In the genomic region with DNA sequence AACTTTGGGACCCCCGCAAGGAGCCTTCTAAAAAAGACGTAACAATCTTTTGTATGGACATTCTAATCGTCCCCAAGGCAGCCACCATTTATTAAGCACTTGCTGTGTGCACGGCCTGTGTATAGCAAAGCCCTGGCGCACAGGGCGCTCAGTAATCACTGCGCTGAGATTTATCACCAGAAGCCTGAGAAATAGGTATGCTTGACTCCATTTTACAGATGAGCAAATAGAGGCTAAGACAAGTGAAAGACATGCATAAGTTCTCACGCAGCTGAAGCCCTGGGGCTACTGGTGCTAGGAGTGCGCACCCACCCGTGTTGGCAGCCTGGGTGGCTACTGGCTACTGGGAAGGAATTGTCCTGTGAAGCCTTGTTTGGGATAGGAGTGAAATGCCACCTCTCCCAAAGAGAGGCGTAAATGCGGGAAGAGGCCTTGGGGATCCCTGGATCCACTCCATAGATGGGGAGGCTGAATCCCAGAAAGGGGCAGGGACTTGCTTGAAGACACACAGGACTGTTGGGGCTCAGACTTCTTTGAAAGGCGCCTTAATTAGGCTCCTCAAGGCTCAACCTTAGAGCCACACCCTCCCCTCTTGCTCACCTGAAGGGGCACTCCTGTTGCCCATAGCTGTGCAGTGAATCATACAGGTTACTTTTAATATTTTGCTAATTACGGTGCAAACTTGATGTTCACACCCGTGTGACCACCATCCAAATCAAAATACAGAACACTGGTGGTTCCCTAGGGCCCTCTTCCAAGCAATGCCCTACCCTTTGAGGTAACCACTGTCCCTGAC, we compare ENCODE assay signal across 8 cellular contexts. TPM values are rescaled to one million over a fixed set of nuclear protein-coding genes. Genes with fewer than 3 reads are reported as not detected.
DNase-seq lines count a peak whose midpoint lies in the region; ATAC-seq lines count a peak whose summit lies in the region.

No MANE protein-coding gene starts in this region.

- H3K4me1 Mint-ChIP-seq in naive B cell: peaks cover 18 to 38% (median 35%) of the 10 kb centered on the region in 3 donors

- no peaks in the 10 kb centered on the region for H3K9me3 Mint-ChIP-seq in naive B cell

- H3K36me3 ChIP-seq in HUES48 (ENCODE audit: control insufficient read depth, insufficient read depth, low read length): no peaks in the 10 kb centered on the region

- H3K27ac ChIP-seq in HUES48 (ENCODE audit: low read depth, low read length) (peak overlapping the region; percentile 72), cingulate gyrus (ENCODE audit: low read depth, low read length) (peak overlapping the region; percentile 88)

- ATAC-seq in GM18511 (IDR thresholded peaks at IDR 0.05; ENCODE audit: unreplicated experiment) (peak; percentile 7), naive B cell (ENCODE audit: low read depth in 2 of 2) (peak in 1 of 2 donors; percentile 3), HG02623 (IDR thresholded peaks at IDR 0.05; ENCODE audit: unreplicated experiment) (no peak)

- H3K27ac Mint-ChIP-seq in naive B cell: peak overlapping the region; percentile 59 to 93 (median 88)

- no peak for DNase-seq in naive B cell
- DNase-seq in midbrain (lab: John Stamatoyannopoulos, UW): no peak
- DNase-seq in stimulated activated CD8-positive, alpha-beta memory T cell treated with anti-CD3 and anti-CD28 coated beads, Interleukin-4, amount 100 ng/mL, for 48 hours: no peak
- DNase-seq in SHP77 treated with DMSO at 0.1 percent for 48 hours (lab: John Stamatoyannopoulos, UW): no peak

- H3K9me3 ChIP-seq in HUES48 (ENCODE audit: control insufficient read depth, insufficient read depth, low read length): no peaks in the 10 kb centered on the region; the same call in 1 of the 2 replicates

- H3K9ac ChIP-seq in HUES48 (ENCODE audit: low read depth, low read length): peak overlapping the region; percentile 29; the same call in 1 of the 2 replicates

- H3K4me1 ChIP-seq in HUES48 (ENCODE audit: control insufficient read depth, insufficient read depth, low read length): peaks cover 6% of the 10 kb centered on the region

- peaks cover 0 to 14% (median 5%) of the 10 kb centered on the region in 3 donors for H3K27me3 Mint-ChIP-seq in naive B cell

- peak overlapping the region; percentile 80 to 97 (median 92) for H3K4me3 Mint-ChIP-seq in naive B cell

- H3K4me3 ChIP-seq in HUES48 (ENCODE audit: low read depth, low read length): peak overlapping the region; percentile 67

- no peaks in the 10 kb centered on the region for H3K27me3 ChIP-seq in HUES48 (ENCODE audit: control insufficient read depth, insufficient read depth, low read length)

- H3K36me3 Mint-ChIP-seq in naive B cell: no peaks in the 10 kb centered on the region

RNA-seq across cellular contexts. Expression of gene NATD1, which starts 0.6 kb away (rescaled TPM):
- 1 to 10 TPM in 3 of 6 donors, under 1 TPM in 2, not detected in 1; 0.52 to 2.2 (median 1.2) TPM for polyA plus RNA-seq in naive B cell (ENCODE audit: low read depth in 6 of 6)

RNA-seq across cellular contexts. Expression of gene MAP2K3, which starts 30.7 kb away (rescaled TPM):
- 100 to 1,000 TPM in 2 of 6 donors, 10 to 100 TPM in 4; 93.2 to 151 (median 99.7) TPM for polyA plus RNA-seq in naive B cell (ENCODE audit: low read depth in 6 of 6)

RNA-seq across cellular contexts. Expression of gene TMEM11, which starts 39.9 kb away (rescaled TPM):
- 10 to 100 TPM; 39.7 to 54.3 (median 42.7) TPM for polyA plus RNA-seq in naive B cell (ENCODE audit: low read depth in 6 of 6)
